In genomic region chr7:12407652-12408051, GRCh38 we compare ENCODE assay signal across 1 cellular context. TPM values are rescaled to one million over a fixed set of nuclear protein-coding genes. Genes with fewer than 3 reads are reported as not detected.
"Had no signal": no experiment of that assay in that cellular context is flagged by ENCODE, and none has a peak within 500 bp of the region (broad histone marks: within the 10 kb centered on the region; RNA-seq: fewer than 3 reads in every experiment).

No MANE protein-coding gene starts in this region.

RNA-seq across cellular contexts. Expression of gene VWDE, which starts 4.0 kb away (rescaled TPM):
- total RNA-seq: activated B cell treated with CpG ODN at 0.5 μM for 24 hours had no signal
